ENCODE assay signal across 1 cellular context in genomic region chr17:41786227-41787020, GRCh38.
TF ChIP-seq lines count a peak whose summit lies in the region.

Gene JUP (minus strand): TSS chr17:41786711. CDS start chr17:41771854, 14,857 bp downstream.

TF ChIP-seq in K562, 482 proteins besides CTCF, POLR2A, EP300 and RAD21 (continued from another document and continues in another):
- TF ChIP-seq AFF1 (IDR thresholded peaks at IDR 0.05; ENCODE audit: low read depth in 1 of 2, partially characterized antibody in 2 of 2) = no peak
- no peak for TF ChIP-seq HDGF (IDR thresholded peaks at IDR 0.05)
- TF ChIP-seq POLR3A (IDR thresholded peaks at IDR 0.05; ENCODE audit: borderline replicate concordance, extremely low read depth, insufficient read depth, insufficient read length) = no peak
- 0 out of 2 replicates have a peak, but pooled peaks have one; percentile 42 for TF ChIP-seq CBX5 (IDR thresholded peaks at IDR 0.05; ENCODE audit: borderline replicate concordance, low read depth)
- TF ChIP-seq RBBP5 (IDR thresholded peaks at IDR 0.05; ENCODE audit: borderline replicate concordance, insufficient read depth, low read length, poor library complexity, severe bottlenecking) = no peak
- TF ChIP-seq SRSF3 (IDR thresholded peaks at IDR 0.05; ENCODE audit: insufficient read depth, low read length) = no peak
- no peak for TF ChIP-seq ZNF174 (CRISPR knock-in tag; IDR thresholded peaks at IDR 0.05)
- no peak for TF ChIP-seq GTF2B (IDR thresholded peaks at IDR 0.05; ENCODE audit: extremely low read depth, insufficient read length)
- no peak for TF ChIP-seq FOXA3 (CRISPR knock-in tag; conservative IDR thresholded peaks at IDR 0.05 in 1 of 2, IDR thresholded peaks at IDR 0.05 in 1 of 2)
- peak; percentile 82 for TF ChIP-seq HNRNPL (IDR thresholded peaks at IDR 0.05; ENCODE audit: low read depth, low read length)
- TF ChIP-seq NEUROD1 (IDR thresholded peaks at IDR 0.05; ENCODE audit: borderline replicate concordance, low read depth, low read length, partially characterized antibody) = peak; percentile 99
- TF ChIP-seq ZNF586 (CRISPR knock-in tag; conservative IDR thresholded peaks at IDR 0.05) = no peak
- TF ChIP-seq ETV1 (tag; conservative IDR thresholded peaks at IDR 0.05; ENCODE audit: low read depth) = no peak
- TF ChIP-seq ZNF707 (CRISPR knock-in tag; conservative IDR thresholded peaks at IDR 0.05) = no peak
- TF ChIP-seq CEBPG (CRISPR knock-in tag; IDR thresholded peaks at IDR 0.05) = no peak
- TF ChIP-seq CEBPG (tag; conservative IDR thresholded peaks at IDR 0.05 in 1 of 2, IDR thresholded peaks at IDR 0.05 in 1 of 2) = no peak
- peak; percentile 75 for TF ChIP-seq SMAD4 (CRISPR knock-in tag; conservative IDR thresholded peaks at IDR 0.05)
- no peak for TF ChIP-seq SAFB (IDR thresholded peaks at IDR 0.05; ENCODE audit: borderline replicate concordance, low read depth, low read length)
- no peak for TF ChIP-seq CBX3 (IDR thresholded peaks at IDR 0.05; ENCODE audit: borderline replicate concordance in 1 of 2, low read length in 2 of 2)
- no peak for TF ChIP-seq FOSL1 (tag; conservative IDR thresholded peaks at IDR 0.05)
- no peak for TF ChIP-seq ZHX1 (conservative IDR thresholded peaks at IDR 0.05; ENCODE audit: low read length)
- TF ChIP-seq DNMT1 (IDR thresholded peaks at IDR 0.05) = no peak
- peak; percentile 86 for TF ChIP-seq ZNF121 (CRISPR knock-in tag; conservative IDR thresholded peaks at IDR 0.05)
- TF ChIP-seq E4F1 (CRISPR knock-in tag; IDR thresholded peaks at IDR 0.05; ENCODE audit: borderline replicate concordance) = no peak
- TF ChIP-seq SREBF1 (IDR thresholded peaks at IDR 0.05; ENCODE audit: borderline replicate concordance, low read depth, low read length) = no peak
- TF ChIP-seq ZBTB49 (CRISPR knock-in tag; IDR thresholded peaks at IDR 0.05; ENCODE audit: borderline replicate concordance) = no peak
- TF ChIP-seq TEAD2 (tag; IDR thresholded peaks at IDR 0.05) = no peak
- no peak for TF ChIP-seq RREB1 (CRISPR knock-in tag; IDR thresholded peaks at IDR 0.05)
